Comparison of ENCODE assay signal across 8 cellular contexts in genomic region chr20:63969851-63970713, GRCh38. TPM values are rescaled to one million over a fixed set of nuclear protein-coding genes. Genes with fewer than 3 reads are reported as not detected.
DNase-seq lines count a peak whose midpoint lies in the region; ATAC-seq and TF ChIP-seq lines count a peak whose summit lies in the region.

ZNF512B (minus strand) TSS chr20:63969930; CDS start chr20:63967950, 1,980 bp downstream.

- intact Hi-C loops in CD4-positive, alpha-beta T cell (cut with DNase I, micrococcal nuclease), result loop anchor here (5.0 to 10.0 kb wide), 3 partner anchors 185 to 388 kb away; partner anchors contain the start of genes ARFRP1 (in 1 of the 2) and ZGPAT (in 1 of the 2)
- intact Hi-C loops in left ventricle myocardium superior (cut with micrococcal nuclease), result no loop called here

- TF ChIP-seq CTCF in CD4-positive, alpha-beta T cell (IDR thresholded peaks at IDR 0.05), result no peak
- no peak for TF ChIP-seq CTCF in progenitor cell of endocrine pancreas (IDR thresholded peaks at IDR 0.05; ENCODE audit: unreplicated experiment)

- CTCF ChIA-PET in CD4-positive, alpha-beta T cell (lab: Charles Lee), result no interaction called here
- CTCF ChIA-PET in HEK293T (lab: Yijun Ruan, JAX), result no interaction called here

- peak within 1 kb of the TSS; percentile 75 for H3K4me3 ChIP-seq in SJSA1

- H3K27me3 Mint-ChIP-seq in CD4-positive, alpha-beta T cell, result no peaks in the 10 kb centered on the region
- H3K27me3 Mint-ChIP-seq in progenitor cell of endocrine pancreas, result no peaks in the 10 kb centered on the region

- H3K4me1 Mint-ChIP-seq in CD4-positive, alpha-beta T cell (ENCODE audit: low read depth), result peaks cover 38% of the 10 kb centered on the region
- H3K4me1 Mint-ChIP-seq in progenitor cell of endocrine pancreas (ENCODE audit: low read depth), result peaks cover 10% of the 10 kb centered on the region

- H3K36me3 ChIP-seq in SJSA1, result peaks cover 36% of the 10 kb centered on the region

- H3K27me3 ChIP-seq in CD4-positive, alpha-beta T cell (ENCODE audit: control insufficient read depth, insufficient read depth, low read length), result no peaks in the 10 kb centered on the region
- H3K27me3 ChIP-seq in SJSA1 (replicated peaks), result no peaks in the 10 kb centered on the region

- peak; percentile 57 for ATAC-seq in CD4-positive, alpha-beta T cell (ENCODE audit: poor library complexity)
- ATAC-seq in left ventricle myocardium superior (peak; percentile 51), GM19324 (IDR thresholded peaks at IDR 0.05; ENCODE audit: low FRiP score, unreplicated experiment) (no peak)

- H3K27ac ChIP-seq in CD4-positive, alpha-beta T cell (ENCODE audit: low read depth, low read length), result peak within 1 kb of the TSS; percentile 56
- H3K27ac ChIP-seq in SJSA1, result no peak within 1 kb of the TSS

- POLR2A ChIA-PET in CD4-positive, alpha-beta T cell (lab: Charles Lee), result interaction anchor here (1.0 kb wide), 1 partner anchor 10 kb away, joined by 3 read pairs; no protein-coding TSS in a partner anchor
- POLR2A ChIA-PET in HEK293T (lab: Yijun Ruan, JAX), result interaction anchor here (1.0 kb wide), 1 partner anchor 343 kb away, joined by 3 read pairs; the partner anchor contains the start of gene GMEB2

- no peaks in the 10 kb centered on the region for H3K9me3 Mint-ChIP-seq in CD4-positive, alpha-beta T cell
- H3K9me3 Mint-ChIP-seq in progenitor cell of endocrine pancreas (ENCODE audit: low read depth), result no peaks in the 10 kb centered on the region

- peak within 1 kb of the TSS; percentile 90 for H3K4me3 Mint-ChIP-seq in CD4-positive, alpha-beta T cell
- peak within 1 kb of the TSS; percentile 82 for H3K4me3 Mint-ChIP-seq in progenitor cell of endocrine pancreas (ENCODE audit: low read depth)

- H3K9me3 ChIP-seq in CD4-positive, alpha-beta T cell (ENCODE audit: control insufficient read depth, low read length), result no peaks in the 10 kb centered on the region
- 0 out of 2 replicates have a peak, but pooled peaks cover 2% of the 10 kb centered on the region for H3K9me3 ChIP-seq in SJSA1 (replicated peaks)

- peak; percentile 53 to 71 (median 59) for DNase-seq in CD4-positive, alpha-beta T cell
- DNase-seq in HEK293T (ENCODE audit: extremely low spot score) (peak; percentile 88), SJSA1 (ENCODE audit: low read depth in 1 of 2, low spot score in 2 of 2) (peak in 1 of 2 experiments; percentile 75), anterior cingulate cortex (lab: John Stamatoyannopoulos, UW) (peak in 33 of 58 donors; percentile 12 to 67 (median 39)), left ventricle myocardium superior (peak; percentile 84), progenitor cell of endocrine pancreas (ENCODE audit: low spot score, unreplicated experiment) (peak; percentile 55), OCI-M2 (lab: John Stamatoyannopoulos, UW; ENCODE audit: unreplicated experiment) (no peak)

- H3K4me1 ChIP-seq in SJSA1 (replicated peaks), result peaks cover 30% of the 10 kb centered on the region

- peaks cover 22% of the 10 kb centered on the region for H3K36me3 Mint-ChIP-seq in CD4-positive, alpha-beta T cell (ENCODE audit: low read depth)
- peaks cover 9% of the 10 kb centered on the region for H3K36me3 Mint-ChIP-seq in progenitor cell of endocrine pancreas (ENCODE audit: insufficient read depth)

- H3K27ac Mint-ChIP-seq in CD4-positive, alpha-beta T cell, result peak within 1 kb of the TSS; percentile 83
- peak within 1 kb of the TSS; percentile 87 for H3K27ac Mint-ChIP-seq in progenitor cell of endocrine pancreas

TF ChIP-seq in HEK293T, 16 proteins besides CTCF, POLR2A, EP300 and RAD21:
- TF ChIP-seq LEF1 (IDR thresholded peaks at IDR 0.05; ENCODE audit: borderline replicate concordance) (no peak), NFRKB (IDR thresholded peaks at IDR 0.05) (no peak), TARDBP (IDR thresholded peaks at IDR 0.05) (no peak), FOXM1 (IDR thresholded peaks at IDR 0.05; ENCODE audit: borderline replicate concordance) (no peak), ARNT (IDR thresholded peaks at IDR 0.05) (no peak), SUZ12 (IDR thresholded peaks at IDR 0.05) (no peak), ZNF384 (IDR thresholded peaks at IDR 0.05) (no peak)

RNA-seq across cellular contexts. Expression of gene ZNF512B, which starts in this region (rescaled TPM):
- 10 to 100 TPM; 22.0 to 23.3 TPM for total RNA-seq in CD4-positive, alpha-beta T cell
- 10.9 and 14.3 TPM in 2 replicates for total RNA-seq in SJSA1 (2014; rRNA removed; shearing (Covaris generic))
- 14.0 TPM for total RNA-seq in left ventricle myocardium superior
- total RNA-seq in progenitor cell of endocrine pancreas, result 49.4 and 50.5 TPM in 2 replicates
